ENCODE assay signal across 20 cellular contexts in the genomic region with DNA sequence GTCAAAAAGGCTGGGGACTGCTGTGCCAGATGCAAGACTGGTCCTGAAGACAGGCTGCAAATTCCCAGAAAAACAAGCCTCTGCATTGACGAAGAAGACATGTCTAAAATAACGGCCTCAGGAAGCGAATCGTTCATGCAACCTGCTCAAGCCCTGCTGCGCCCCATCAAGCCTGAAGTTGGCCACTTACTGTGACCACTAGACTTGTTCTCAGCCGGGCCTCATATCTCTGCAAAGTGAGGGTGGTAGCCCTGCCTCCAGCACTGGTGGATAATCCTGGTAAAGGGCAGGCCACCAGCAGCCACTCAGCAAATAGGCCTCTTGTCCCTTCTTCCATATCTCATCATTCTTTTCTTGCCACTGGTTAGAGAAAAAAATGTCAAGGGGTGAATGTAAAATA. TPM values are rescaled to one million over a fixed set of nuclear protein-coding genes. Genes with fewer than 3 reads are reported as not detected.
"Had no signal": no experiment of that assay in that cellular context is flagged by ENCODE, and none has a peak within 500 bp of the region (broad histone marks: within the 10 kb centered on the region; RNA-seq: fewer than 3 reads in every experiment).

No MANE protein-coding gene starts in this region.

- H3K36me3 ChIP-seq: thyroid gland had no signal

- H3K9me3 ChIP-seq: body of pancreas, gastrocnemius medialis, left lung, pancreas, thyroid gland had no signal

- H3K27ac ChIP-seq: body of pancreas, gastrocnemius medialis, left lung, pancreas, VCaP had no signal

- H3K27me3 ChIP-seq: body of pancreas, dorsolateral prefrontal cortex, gastrocnemius medialis, left lung, pancreas, thyroid gland had no signal

- H3K4me3 ChIP-seq: body of pancreas, dorsolateral prefrontal cortex, gastrocnemius medialis, left lung, pancreas, thyroid gland had no signal

- ATAC-seq: body of pancreas, gastrocnemius medialis, left lung, pancreas had no signal

- H3K4me1 ChIP-seq: body of pancreas, gastrocnemius medialis, left lung, pancreas had no signal

- DNase-seq: activated CD4-positive, alpha-beta T cell treated with anti-CD3 and anti-CD28 coated beads for 1 hour; activated CD8-positive, alpha-beta memory T cell treated with anti-CD3 and anti-CD28 coated beads for 24 hours; activated CD8-positive, alpha-beta memory T cell treated with anti-CD3 and anti-CD28 coated beads, Interleukin-2, amount 50 U/mL, for 48 hours; activated naive CD8-positive, alpha-beta T cell treated with anti-CD3 and anti-CD28 coated beads, Interleukin-2, amount 10 ng/mL, durations not matched to agents 7 days and 5 days; amygdala; body of pancreas; caudate nucleus; head of caudate nucleus; naive B cell; stimulated activated naive CD4-positive, alpha-beta T cell; thyroid gland had no signal

RNA-seq across cellular contexts. Expression of a gene that starts 40.5 kb away (rescaled TPM):
- total RNA-seq: activated naive CD8-positive, alpha-beta T cell treated with anti-CD3 and anti-CD28 coated beads, Interleukin-2, amount 10 ng/mL, durations not matched to agents 7 days and 5 days; body of pancreas; dorsolateral prefrontal cortex; gastrocnemius medialis; left lung; mononuclear cell; T-helper 1 cell treated with Interleukin-12 subunit alpha and Interleukin-12 subunit beta and Interleukin-4 antibody, amounts not matched to agents 30 ng/mL and 1 ng/mL, for 36 hours; thyroid gland; ureter had no signal
- polyA plus RNA-seq: esophagus had no signal
